8 cellular contexts compared by ENCODE assay signal in the genomic region with DNA sequence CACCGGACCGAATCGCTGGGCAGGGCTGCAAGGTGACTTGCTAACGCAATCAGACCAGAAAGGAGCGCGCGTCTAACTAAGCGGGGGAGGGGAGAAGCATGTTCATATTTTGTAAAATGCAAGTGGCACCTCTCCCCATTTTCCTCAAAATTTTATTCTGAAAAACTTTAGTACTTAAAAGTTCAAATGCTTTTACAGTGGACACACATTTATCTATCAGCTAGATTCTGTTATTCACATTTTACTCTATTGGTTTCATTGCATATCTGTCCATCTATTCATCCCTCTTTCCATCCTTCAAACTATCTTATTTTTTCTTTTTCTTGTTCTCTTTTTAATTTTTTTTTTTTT. TPM values are rescaled to one million over a fixed set of nuclear protein-coding genes. Genes with fewer than 3 reads are reported as not detected.
DNase-seq lines count a peak whose midpoint lies in the region; ATAC-seq and TF ChIP-seq lines count a peak whose summit lies in the region.
"Had no signal": no experiment of that assay in that cellular context is flagged by ENCODE, and none has a peak within 500 bp of the region (broad histone marks: within the 10 kb centered on the region; RNA-seq: fewer than 3 reads in every experiment).

No MANE protein-coding gene starts in this region.

- RAD21 ChIA-PET in HCT116 (lab: Charles Lee; ENCODE audit: low non-redundant PET in 1 of 2, low total read pairs in 2 of 2, uncharacterized antibody in 2 of 2, unreplicated experiment in 2 of 2): interaction anchor here in 1 of 2 experiments (1.0 kb wide), 1 partner anchor 54 kb away, joined by 3 read pairs; no protein-coding TSS in a partner anchor

- no peak for ATAC-seq in HCT116
- ATAC-seq in stimulated activated effector memory CD8-positive, alpha-beta T cell treated with anti-CD3 and anti-CD28 coated beads, Interleukin-12 subunit alpha, Interleukin-12 subunit beta, amount 100 ng/mL, for 72 hours: no peak

- H3K27ac Mint-ChIP-seq in stimulated activated effector memory CD8-positive, alpha-beta T cell treated with anti-CD3 and anti-CD28 coated beads, Interleukin-12 subunit alpha, Interleukin-12 subunit beta, amount 100 ng/mL, for 72 hours: no peak overlapping the region
- H3K27ac Mint-ChIP-seq: activated T-helper 1 cell treated with anti-CD3 and anti-CD28 coated beads, Interleukin-12 subunit alpha, Interleukin-12 subunit beta, Interleukin-2, Interleukin-4 antibody, amounts not matched to agents 30 ng/mL and 10 ng/mL and 1 ng/mL, durations not matched to agents 14 hours and 24 hours and 36 hours had no signal

- H3K9me2 ChIP-seq in HCT116 (ENCODE audit: insufficient read depth): no peaks in the 10 kb centered on the region

- TF ChIP-seq CTCF in HCT116 (IDR thresholded peaks at IDR 0.05 in 2 of 3, conservative IDR thresholded peaks at IDR 0.05 in 1 of 3; ENCODE audit: borderline replicate concordance in 1 of 3, insufficient read depth in 1 of 3, low read depth in 2 of 3, low read length in 2 of 3) (no peak), fibroblast of lung (conservative IDR thresholded peaks at IDR 0.05 in 1 of 2, IDR thresholded peaks at IDR 0.05 in 1 of 2; ENCODE audit: low read depth in 1 of 2, low read length in 2 of 2) (no peak), ascending aorta (IDR thresholded peaks at IDR 0.05) (no peak)

- H2AFZ ChIP-seq in HCT116 (ENCODE audit: low read depth, low read length, poor library complexity, severe bottlenecking) (peak overlapping the region; percentile 93), fibroblast of lung (ENCODE audit: low read length) (no peak overlapping the region)

- CTCF ChIA-PET in HCT116 (lab: Charles Lee): interaction anchor here (0.9 to 2.6 kb wide), 7 partner anchors 9 to 544 kb away, joined by 4 to 14 read pairs (median 6); a partner anchor contains a TSS

- no peak for TF ChIP-seq POLR2A in HCT116 (IDR thresholded peaks at IDR 0.05; ENCODE audit: borderline replicate concordance, extremely low read depth, insufficient read depth, insufficient read length)

- no peaks in the 10 kb centered on the region for H3K9me3 Mint-ChIP-seq in stimulated activated effector memory CD8-positive, alpha-beta T cell treated with anti-CD3 and anti-CD28 coated beads, Interleukin-12 subunit alpha, Interleukin-12 subunit beta, amount 100 ng/mL, for 72 hours
- H3K9me3 Mint-ChIP-seq: activated T-helper 1 cell treated with anti-CD3 and anti-CD28 coated beads, Interleukin-12 subunit alpha, Interleukin-12 subunit beta, Interleukin-2, Interleukin-4 antibody, amounts not matched to agents 30 ng/mL and 10 ng/mL and 1 ng/mL, durations not matched to agents 14 hours and 24 hours and 36 hours had no signal

- H3K4me3 Mint-ChIP-seq in stimulated activated effector memory CD8-positive, alpha-beta T cell treated with anti-CD3 and anti-CD28 coated beads, Interleukin-12 subunit alpha, Interleukin-12 subunit beta, amount 100 ng/mL, for 72 hours: peak overlapping the region; percentile 35

- no peak overlapping the region for H3K9ac ChIP-seq in HCT116 (ENCODE audit: low read length)
- H3K9ac ChIP-seq in SK-N-MC (ENCODE audit: insufficient read length): no peak overlapping the region
- H3K9ac ChIP-seq in fibroblast of lung (ENCODE audit: insufficient read depth, low read length): no peak overlapping the region

- no peaks in the 10 kb centered on the region for H3K36me3 Mint-ChIP-seq in stimulated activated effector memory CD8-positive, alpha-beta T cell treated with anti-CD3 and anti-CD28 coated beads, Interleukin-12 subunit alpha, Interleukin-12 subunit beta, amount 100 ng/mL, for 72 hours

- POLR2A ChIA-PET in HCT116 (lab: Charles Lee): no interaction called here

- peak overlapping the region in 1 of 2 experiments; percentile 52; a peak in 2 of 4 replicates for H3K4me3 ChIP-seq in HCT116 (replicated peaks in 1 of 2; ENCODE audit: low read depth in 1 of 2, low read length in 2 of 2)
- peak overlapping the region; percentile 79 for H3K4me3 ChIP-seq in SK-N-MC
- H3K4me3 ChIP-seq in fibroblast of lung (replicated peaks in 1 of 4; ENCODE audit: control extremely low read depth in 1 of 4, insufficient read depth in 1 of 4, low read depth in 3 of 4, low read length in 4 of 4): peak overlapping the region; percentile 34 to 55 (median 48)
- H3K4me3 ChIP-seq in ascending aorta: peak overlapping the region in 1 of 2 donors; percentile 54

- H3K79me2 ChIP-seq in HCT116 (ENCODE audit: insufficient read depth, low read length) (no peaks in the 10 kb centered on the region), fibroblast of lung (ENCODE audit: control insufficient read depth, insufficient read depth, low read length) (no peaks in the 10 kb centered on the region)

- H3K27ac ChIP-seq in HCT116 (ENCODE audit: low read depth, low read length): no peak overlapping the region
- H3K27ac ChIP-seq in SK-N-MC: no peak overlapping the region
- H3K27ac ChIP-seq in fibroblast of lung (ENCODE audit: insufficient read depth, low read length): no peak overlapping the region
- H3K27ac ChIP-seq in ascending aorta: no peak overlapping the region

- no peaks in the 10 kb centered on the region for H3K4me1 Mint-ChIP-seq in stimulated activated effector memory CD8-positive, alpha-beta T cell treated with anti-CD3 and anti-CD28 coated beads, Interleukin-12 subunit alpha, Interleukin-12 subunit beta, amount 100 ng/mL, for 72 hours

- H4K20me1 ChIP-seq in HCT116 (ENCODE audit: insufficient read depth): no peaks in the 10 kb centered on the region
- no peaks in the 10 kb centered on the region for H4K20me1 ChIP-seq in fibroblast of lung (ENCODE audit: control insufficient read depth, extremely low read depth, insufficient read depth, low read length)

- intact Hi-C loops in HCT116 (cut with micrococcal nuclease): loop anchor here (1.0 to 2.0 kb wide), 2 partner anchors 38 to 110 kb away; no protein-coding TSS in a partner anchor
- intact Hi-C loops in ascending aorta (cut with DNase I): loop anchor here (1.0 kb wide), 1 partner anchor 110 kb away; no protein-coding TSS in a partner anchor
- intact Hi-C loops in head of caudate nucleus (cut with DNase I): loop anchor here (2.0 kb wide), 1 partner anchor 110 kb away; no protein-coding TSS in a partner anchor

- DNase-seq in HCT116 (ENCODE audit: low read depth, low spot score) (no peak), SK-N-MC (ENCODE audit: low read depth, low spot score) (no peak), fibroblast of lung (ENCODE audit: low read depth in 2 of 2) (no peak), ascending aorta (ENCODE audit: low spot score in 2 of 2) (no peak), occipital lobe (lab: John Stamatoyannopoulos, UW) (no peak), head of caudate nucleus (no peak)
- DNase-seq in stimulated activated effector memory CD8-positive, alpha-beta T cell treated with anti-CD3 and anti-CD28 coated beads, Interleukin-12 subunit alpha, Interleukin-12 subunit beta, amount 100 ng/mL, for 72 hours (ENCODE audit: low spot score in 2 of 2): no peak

- H3K4me1 ChIP-seq in HCT116 (ENCODE audit: control insufficient read depth in 1 of 2, insufficient read depth in 2 of 2, low read length in 2 of 2) (peaks cover 0 to 11% of the 10 kb centered on the region in 2 experiments; a peak in 3 of 4 replicates), fibroblast of lung (ENCODE audit: control insufficient read depth, extremely low read depth, insufficient read depth, low read length) (no peaks in the 10 kb centered on the region), ascending aorta (peaks cover 0 to 3% of the 10 kb centered on the region in 2 donors)

- no peak for TF ChIP-seq RAD21 in HCT116 (IDR thresholded peaks at IDR 0.05; ENCODE audit: low read depth)

- no TSS peak for BruUV-seq in HCT116 (replicated peaks; lab: Mats Ljungman, UMichigan)

- H3K9me3 ChIP-seq in HCT116 (ENCODE audit: control insufficient read depth in 1 of 2, insufficient read depth in 1 of 2, low read depth in 1 of 2, low read length in 2 of 2): no peaks in the 10 kb centered on the region
- no peaks in the 10 kb centered on the region for H3K9me3 ChIP-seq in SK-N-MC (ENCODE audit: low read depth, low read length)
- no peaks in the 10 kb centered on the region for H3K9me3 ChIP-seq in fibroblast of lung (ENCODE audit: control insufficient read depth, insufficient read depth, low read depth, low read length)
- no peaks in the 10 kb centered on the region for H3K9me3 ChIP-seq in ascending aorta

- H3K36me3 ChIP-seq in HCT116 (ENCODE audit: control insufficient read depth in 1 of 2, insufficient read depth in 2 of 2, low read length in 2 of 2) (no peaks in the 10 kb centered on the region), SK-N-MC (ENCODE audit: insufficient read depth, low read length) (no peaks in the 10 kb centered on the region), fibroblast of lung (ENCODE audit: control insufficient read depth, insufficient read depth, low read length) (no peaks in the 10 kb centered on the region), ascending aorta (no peaks in the 10 kb centered on the region)

- H3K27me3 ChIP-seq in HCT116 (ENCODE audit: insufficient read depth, low read length) (0 out of 2 replicates have a peak, but pooled peaks cover 8% of the 10 kb centered on the region), fibroblast of lung (ENCODE audit: control insufficient read depth, insufficient read depth, low read length) (peaks cover 4% of the 10 kb centered on the region), ascending aorta (no peaks in the 10 kb centered on the region)

- peak overlapping the region; percentile 90 for H3K4me2 ChIP-seq in HCT116 (ENCODE audit: low read length)
- peak overlapping the region; percentile 95 for H3K4me2 ChIP-seq in fibroblast of lung (ENCODE audit: extremely low read depth, insufficient read depth, low read length)

TF ChIP-seq in HCT116, 20 proteins besides CTCF, POLR2A, EP300 and RAD21:
- TF ChIP-seq SRF (IDR thresholded peaks at IDR 0.05; ENCODE audit: low read depth): no peak
- TF ChIP-seq ELF1 (IDR thresholded peaks at IDR 0.05; ENCODE audit: borderline replicate concordance, low read depth): no peak
- no peak for TF ChIP-seq CEBPB (IDR thresholded peaks at IDR 0.05; ENCODE audit: low read depth)
- TF ChIP-seq JUND (IDR thresholded peaks at IDR 0.05): no peak
- TF ChIP-seq, protein P1, sequence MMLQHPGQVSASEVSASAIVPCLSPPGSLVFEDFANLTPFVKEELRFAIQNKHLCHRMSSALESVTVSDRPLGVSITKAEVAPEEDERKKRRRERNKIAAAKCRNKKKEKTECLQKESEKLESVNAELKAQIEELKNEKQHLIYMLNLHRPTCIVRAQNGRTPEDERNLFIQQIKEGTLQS (IDR thresholded peaks at IDR 0.05): no peak
TF ChIP-seq in HCT116: peak in this region for 0.

RNA-seq across cellular contexts. Expression of a gene that starts 46.1 kb away (rescaled TPM):
- 5.3 TPM for total RNA-seq in HCT116 (2021; ENCODE audit: unreplicated experiment)
- polyA plus RNA-seq in HCT116 (2012): 2.4 and 2.8 TPM in 2 replicates
- 5.4 TPM in 2 replicates for total RNA-seq in fibroblast of lung
- polyA plus RNA-seq in fibroblast of lung: 1.4 and 1.6 TPM in 2 replicates
- 1.7 and 2.0 TPM in 2 replicates for polyA plus RNA-seq in fibroblast of lung (2012)
- 6.0 and 9.6 TPM in 2 replicates for polyA minus RNA-seq in fibroblast of lung (ENCODE audit: low replicate concordance)
- total RNA-seq in ascending aorta: 12.6 TPM
- total RNA-seq in occipital lobe: 32.3 TPM
